ENCODE assay signal across 1 cellular context in genomic region chr6:35343092-35343834, GRCh38.
TF ChIP-seq lines count a peak whose summit lies in the region.

No MANE protein-coding gene starts in this region.

TF ChIP-seq in H1, 55 proteins besides CTCF, POLR2A, EP300 and RAD21 (continued from another document):
- TF ChIP-seq CHD7 (IDR thresholded peaks at IDR 0.05; ENCODE audit: insufficient replicate concordance, low read length) (no peak), SUZ12 (IDR thresholded peaks at IDR 0.05; ENCODE audit: low read length) (no peak), HDAC2 (IDR thresholded peaks at IDR 0.05; ENCODE audit: borderline replicate concordance in 1 of 2, low read depth in 2 of 2, low read length in 2 of 2) (no peak), SIX5 (IDR thresholded peaks at IDR 0.05; ENCODE audit: low read depth, low read length) (no peak), SRF (IDR thresholded peaks at IDR 0.05; ENCODE audit: low read depth, low read length) (no peak), POLR2AphosphoS5 (IDR thresholded peaks at IDR 0.05; ENCODE audit: low read depth, low read length) (no peak), JUN (IDR thresholded peaks at IDR 0.05; ENCODE audit: low read depth, low read length) (no peak), ATF2 (IDR thresholded peaks at IDR 0.05; ENCODE audit: low read length) (no peak), EZH2 (IDR thresholded peaks at IDR 0.05; ENCODE audit: low read depth, low read length, severe bottlenecking) (no peak)
